ENCODE assay signal across 18 cellular contexts in genomic region chrX:15436220-15436619, GRCh38. TPM values are rescaled to one million over a fixed set of nuclear protein-coding genes. Genes with fewer than 3 reads are reported as not detected.
"Had no signal": no experiment of that assay in that cellular context is flagged by ENCODE, and none has a peak within 500 bp of the region (broad histone marks: within the 10 kb centered on the region; RNA-seq: fewer than 3 reads in every experiment).

No MANE protein-coding gene starts in this region.

- H3K4me3 ChIP-seq: heart left ventricle, tibial artery had no signal

- H3K4me3 Mint-ChIP-seq: activated B cell treated with CpG ODN at 0.5 μM for 24 hours; activated CD4-positive, alpha-beta memory T cell treated with anti-CD3 and anti-CD28 coated beads for 36 hours; activated naive CD8-positive, alpha-beta T cell treated with anti-CD3 and anti-CD28 coated beads, Interleukin-2, amount 10 ng/mL, durations not matched to agents 7 days and 5 days; activated T-helper 17 cell treated with anti-CD3 and anti-CD28 coated beads, Interleukin-2, amount 50 U/mL, for 72 hours; nephron; stimulated activated naive B cell treated with anti-CD40 and anti-IgM and Interleukin-4, amounts not matched to agents 10 μg/mL and 1 μg/mL and 100 μg/mL, for 72 hours had no signal

- ATAC-seq: activated T-helper 17 cell treated with anti-CD3 and anti-CD28 coated beads, Interleukin-2, amount 50 U/mL, for 72 hours; left lobe of liver; stimulated activated naive B cell treated with anti-CD40 and anti-IgM and Interleukin-4, amounts not matched to agents 10 μg/mL and 1 μg/mL and 100 μg/mL, for 72 hours had no signal

- H3K27ac Mint-ChIP-seq: activated B cell treated with CpG ODN at 0.5 μM for 24 hours; activated CD4-positive, alpha-beta memory T cell treated with anti-CD3 and anti-CD28 coated beads for 36 hours; activated naive CD8-positive, alpha-beta T cell treated with anti-CD3 and anti-CD28 coated beads, Interleukin-2, amount 10 ng/mL, durations not matched to agents 7 days and 5 days; activated T-helper 17 cell treated with anti-CD3 and anti-CD28 coated beads, Interleukin-2, amount 50 U/mL, for 72 hours; nephron; stimulated activated naive B cell treated with anti-CD40 and anti-IgM and Interleukin-4, amounts not matched to agents 10 μg/mL and 1 μg/mL and 100 μg/mL, for 72 hours had no signal

- H2AFZ ChIP-seq: parathyroid adenoma had no signal

- H3K27ac ChIP-seq: heart left ventricle, parathyroid adenoma, tibial artery had no signal

- H3K36me3 ChIP-seq: heart left ventricle, tibial artery had no signal

- H3K9me3 Mint-ChIP-seq: activated B cell treated with CpG ODN at 0.5 μM for 24 hours; activated CD4-positive, alpha-beta memory T cell treated with anti-CD3 and anti-CD28 coated beads for 36 hours; activated naive CD8-positive, alpha-beta T cell treated with anti-CD3 and anti-CD28 coated beads, Interleukin-2, amount 10 ng/mL, durations not matched to agents 7 days and 5 days; activated T-helper 17 cell treated with anti-CD3 and anti-CD28 coated beads, Interleukin-2, amount 50 U/mL, for 72 hours had no signal

- DNase-seq: activated B cell treated with CpG ODN at 0.5 μM for 24 hours; activated CD4-positive, alpha-beta memory T cell treated with anti-CD3 and anti-CD28 coated beads for 36 hours; activated CD4-positive, alpha-beta T cell treated with anti-CD3 and anti-CD28 coated beads for 4 hours; activated naive CD4-positive, alpha-beta T cell treated with Interleukin-2 at 50 U/mL for 16 hours; activated naive CD8-positive, alpha-beta T cell treated with anti-CD3 and anti-CD28 coated beads, Interleukin-2, amount 10 ng/mL, durations not matched to agents 7 days and 5 days; aorta; effector CD4-positive, alpha-beta T cell; heart left ventricle; kidney; mammary epithelial cell; midbrain; stimulated activated naive B cell treated with anti-CD40 and anti-IgM and Interleukin-4, amounts not matched to agents 10 μg/mL and 1 μg/mL and 100 μg/mL, for 72 hours; tibial artery had no signal

- H3K27me3 ChIP-seq: tibial artery had no signal

- H3K36me3 Mint-ChIP-seq: activated CD4-positive, alpha-beta memory T cell treated with anti-CD3 and anti-CD28 coated beads for 36 hours; activated naive CD8-positive, alpha-beta T cell treated with anti-CD3 and anti-CD28 coated beads, Interleukin-2, amount 10 ng/mL, durations not matched to agents 7 days and 5 days; stimulated activated naive B cell treated with anti-CD40 and anti-IgM and Interleukin-4, amounts not matched to agents 10 μg/mL and 1 μg/mL and 100 μg/mL, for 72 hours had no signal

- H3K4me1 Mint-ChIP-seq: activated B cell treated with CpG ODN at 0.5 μM for 24 hours; activated naive CD8-positive, alpha-beta T cell treated with anti-CD3 and anti-CD28 coated beads, Interleukin-2, amount 10 ng/mL, durations not matched to agents 7 days and 5 days; activated T-helper 17 cell treated with anti-CD3 and anti-CD28 coated beads, Interleukin-2, amount 50 U/mL, for 72 hours; stimulated activated naive B cell treated with anti-CD40 and anti-IgM and Interleukin-4, amounts not matched to agents 10 μg/mL and 1 μg/mL and 100 μg/mL, for 72 hours had no signal

- H3K9ac ChIP-seq: parathyroid adenoma had no signal

- H3K4me1 ChIP-seq: parathyroid adenoma, tibial artery had no signal

- H3K9me3 ChIP-seq: heart left ventricle, tibial artery had no signal

RNA-seq across cellular contexts. Expression of gene VEGFD, which starts 52.0 kb away (rescaled TPM):
- total RNA-seq: activated B cell treated with CpG ODN at 0.5 μM for 24 hours; activated CD4-positive, alpha-beta memory T cell treated with anti-CD3 and anti-CD28 coated beads for 36 hours; activated naive CD8-positive, alpha-beta T cell treated with anti-CD3 and anti-CD28 coated beads, Interleukin-2, amount 10 ng/mL, durations not matched to agents 7 days and 5 days; activated T-helper 17 cell treated with anti-CD3 and anti-CD28 coated beads, Interleukin-2, amount 50 U/mL, for 72 hours; frontal cortex had no signal
